2 cellular contexts compared by ENCODE assay signal in the genomic region with DNA sequence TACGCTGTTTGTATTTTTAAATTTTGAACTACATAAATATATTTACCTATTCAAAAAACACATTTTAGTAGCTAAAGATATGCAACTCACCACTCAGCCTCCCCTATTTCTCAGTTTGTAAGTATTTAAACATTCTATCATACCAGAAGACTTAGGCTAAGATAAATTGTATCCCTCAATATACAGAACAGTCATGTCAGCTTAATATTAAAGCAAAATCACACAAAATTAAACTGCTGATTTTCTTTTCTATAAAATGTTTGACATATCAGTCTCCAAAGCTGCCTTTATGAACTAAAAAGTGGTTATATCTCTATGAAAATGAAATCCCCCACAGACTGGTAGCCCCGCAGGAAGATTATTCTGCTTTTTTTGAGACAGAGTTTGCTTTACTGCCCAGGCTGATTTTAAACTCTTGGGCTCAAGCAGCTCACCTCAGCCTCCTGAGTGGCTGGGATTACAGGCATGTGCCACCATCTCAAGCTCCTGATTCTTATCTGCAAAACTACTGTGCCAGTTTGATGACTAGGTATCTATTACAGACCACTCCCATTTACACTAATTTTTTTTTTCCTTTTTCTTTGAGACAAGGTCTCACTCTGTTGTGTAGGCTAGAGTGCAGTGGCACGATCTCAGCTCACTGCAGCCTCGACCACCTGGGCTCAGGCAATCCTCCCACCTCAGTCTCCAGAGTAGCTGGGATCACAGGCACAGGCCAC.
TF ChIP-seq lines count a peak whose summit lies in the region.

No MANE protein-coding gene starts in this region.

TF ChIP-seq in SK-N-SH, 30 proteins besides CTCF, POLR2A, EP300 and RAD21 (continued from another document):
- TF ChIP-seq ELF1 (IDR thresholded peaks at IDR 0.05) = no peak

TF ChIP-seq in SK-N-SH treated with all-trans-retinoic acid at 6 μM for 48 hours, 23 proteins besides CTCF, POLR2A, EP300 and RAD21:
- TF ChIP-seq, protein P1, sequence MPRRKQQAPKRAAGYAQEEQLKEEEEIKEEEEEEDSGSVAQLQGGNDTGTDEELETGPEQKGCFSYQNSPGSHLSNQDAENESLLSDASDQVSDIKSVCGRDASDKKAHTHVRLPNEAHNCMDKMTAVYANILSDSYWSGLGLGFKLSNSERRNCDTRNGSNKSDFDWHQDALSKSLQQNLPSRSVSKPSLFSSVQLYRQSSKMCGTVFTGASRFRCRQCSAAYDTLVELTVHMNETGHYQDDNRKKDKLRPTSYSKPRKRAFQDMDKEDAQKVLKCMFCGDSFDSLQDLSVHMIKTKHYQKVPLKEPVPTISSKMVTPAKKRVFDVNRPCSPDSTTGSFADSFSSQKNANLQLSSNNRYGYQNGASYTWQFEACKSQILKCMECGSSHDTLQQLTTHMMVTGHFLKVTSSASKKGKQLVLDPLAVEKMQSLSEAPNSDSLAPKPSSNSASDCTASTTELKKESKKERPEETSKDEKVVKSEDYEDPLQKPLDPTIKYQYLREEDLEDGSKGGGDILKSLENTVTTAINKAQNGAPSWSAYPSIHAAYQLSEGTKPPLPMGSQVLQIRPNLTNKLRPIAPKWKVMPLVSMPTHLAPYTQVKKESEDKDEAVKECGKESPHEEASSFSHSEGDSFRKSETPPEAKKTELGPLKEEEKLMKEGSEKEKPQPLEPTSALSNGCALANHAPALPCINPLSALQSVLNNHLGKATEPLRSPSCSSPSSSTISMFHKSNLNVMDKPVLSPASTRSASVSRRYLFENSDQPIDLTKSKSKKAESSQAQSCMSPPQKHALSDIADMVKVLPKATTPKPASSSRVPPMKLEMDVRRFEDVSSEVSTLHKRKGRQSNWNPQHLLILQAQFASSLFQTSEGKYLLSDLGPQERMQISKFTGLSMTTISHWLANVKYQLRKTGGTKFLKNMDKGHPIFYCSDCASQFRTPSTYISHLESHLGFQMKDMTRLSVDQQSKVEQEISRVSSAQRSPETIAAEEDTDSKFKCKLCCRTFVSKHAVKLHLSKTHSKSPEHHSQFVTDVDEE (CRISPR knock-in tag; IDR thresholded peaks at IDR 0.05) = no peak
- TF ChIP-seq ZFP3 (CRISPR knock-in tag; IDR thresholded peaks at IDR 0.05) = no peak
- TF ChIP-seq PPARA (CRISPR knock-in tag; IDR thresholded peaks at IDR 0.05; ENCODE audit: borderline replicate concordance) = no peak
- TF ChIP-seq GLIS3 (CRISPR knock-in tag; IDR thresholded peaks at IDR 0.05) = no peak
- no peak for TF ChIP-seq CSDC2 (CRISPR knock-in tag; IDR thresholded peaks at IDR 0.05)
- no peak for TF ChIP-seq TOX (CRISPR knock-in tag; IDR thresholded peaks at IDR 0.05; ENCODE audit: borderline replicate concordance)
- TF ChIP-seq, protein P2, sequence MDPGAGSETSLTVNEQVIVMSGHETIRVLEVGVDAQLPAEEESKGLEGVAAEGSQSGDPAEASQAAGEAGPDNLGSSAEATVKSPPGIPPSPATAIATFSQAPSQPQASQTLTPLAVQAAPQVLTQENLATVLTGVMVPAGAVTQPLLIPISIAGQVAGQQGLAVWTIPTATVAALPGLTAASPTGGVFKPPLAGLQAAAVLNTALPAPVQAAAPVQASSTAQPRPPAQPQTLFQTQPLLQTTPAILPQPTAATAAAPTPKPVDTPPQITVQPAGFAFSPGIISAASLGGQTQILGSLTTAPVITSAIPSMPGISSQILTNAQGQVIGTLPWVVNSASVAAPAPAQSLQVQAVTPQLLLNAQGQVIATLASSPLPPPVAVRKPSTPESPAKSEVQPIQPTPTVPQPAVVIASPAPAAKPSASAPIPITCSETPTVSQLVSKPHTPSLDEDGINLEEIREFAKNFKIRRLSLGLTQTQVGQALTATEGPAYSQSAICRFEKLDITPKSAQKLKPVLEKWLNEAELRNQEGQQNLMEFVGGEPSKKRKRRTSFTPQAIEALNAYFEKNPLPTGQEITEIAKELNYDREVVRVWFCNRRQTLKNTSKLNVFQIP (CRISPR knock-in tag; IDR thresholded peaks at IDR 0.05; ENCODE audit: borderline replicate concordance, low read depth) = no peak
- TF ChIP-seq ZNF8 (CRISPR knock-in tag; IDR thresholded peaks at IDR 0.05) = no peak
- no peak for TF ChIP-seq ESRRG (CRISPR knock-in tag; IDR thresholded peaks at IDR 0.05)
TF ChIP-seq in SK-N-SH treated with all-trans-retinoic acid at 6 μM for 48 hours: peak in this region for 0.
